In genomic region chr10:113788604-113789083, GRCh38 we compare ENCODE assay signal across 1 cellular context.
TF ChIP-seq lines count a peak whose summit lies in the region.

No MANE protein-coding gene starts in this region.

TF ChIP-seq in GM12878, 131 proteins besides CTCF, POLR2A, EP300 and RAD21 (continued from another document and continues in another):
- TF ChIP-seq, protein P1, sequence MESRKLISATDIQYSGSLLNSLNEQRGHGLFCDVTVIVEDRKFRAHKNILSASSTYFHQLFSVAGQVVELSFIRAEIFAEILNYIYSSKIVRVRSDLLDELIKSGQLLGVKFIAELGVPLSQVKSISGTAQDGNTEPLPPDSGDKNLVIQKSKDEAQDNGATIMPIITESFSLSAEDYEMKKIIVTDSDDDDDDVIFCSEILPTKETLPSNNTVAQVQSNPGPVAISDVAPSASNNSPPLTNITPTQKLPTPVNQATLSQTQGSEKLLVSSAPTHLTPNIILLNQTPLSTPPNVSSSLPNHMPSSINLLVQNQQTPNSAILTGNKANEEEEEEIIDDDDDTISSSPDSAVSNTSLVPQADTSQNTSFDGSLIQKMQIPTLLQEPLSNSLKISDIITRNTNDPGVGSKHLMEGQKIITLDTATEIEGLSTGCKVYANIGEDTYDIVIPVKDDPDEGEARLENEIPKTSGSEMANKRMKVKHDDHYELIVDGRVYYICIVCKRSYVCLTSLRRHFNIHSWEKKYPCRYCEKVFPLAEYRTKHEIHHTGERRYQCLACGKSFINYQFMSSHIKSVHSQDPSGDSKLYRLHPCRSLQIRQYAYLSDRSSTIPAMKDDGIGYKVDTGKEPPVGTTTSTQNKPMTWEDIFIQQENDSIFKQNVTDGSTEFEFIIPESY (IDR thresholded peaks at IDR 0.05), result no peak
- no peak for TF ChIP-seq SP1 (IDR thresholded peaks at IDR 0.05; ENCODE audit: low read depth, low read length)
- no peak for TF ChIP-seq USF1 (IDR thresholded peaks at IDR 0.05; ENCODE audit: borderline replicate concordance, extremely low read length, insufficient read depth, low read depth, low read length)
- TF ChIP-seq, protein P2, sequence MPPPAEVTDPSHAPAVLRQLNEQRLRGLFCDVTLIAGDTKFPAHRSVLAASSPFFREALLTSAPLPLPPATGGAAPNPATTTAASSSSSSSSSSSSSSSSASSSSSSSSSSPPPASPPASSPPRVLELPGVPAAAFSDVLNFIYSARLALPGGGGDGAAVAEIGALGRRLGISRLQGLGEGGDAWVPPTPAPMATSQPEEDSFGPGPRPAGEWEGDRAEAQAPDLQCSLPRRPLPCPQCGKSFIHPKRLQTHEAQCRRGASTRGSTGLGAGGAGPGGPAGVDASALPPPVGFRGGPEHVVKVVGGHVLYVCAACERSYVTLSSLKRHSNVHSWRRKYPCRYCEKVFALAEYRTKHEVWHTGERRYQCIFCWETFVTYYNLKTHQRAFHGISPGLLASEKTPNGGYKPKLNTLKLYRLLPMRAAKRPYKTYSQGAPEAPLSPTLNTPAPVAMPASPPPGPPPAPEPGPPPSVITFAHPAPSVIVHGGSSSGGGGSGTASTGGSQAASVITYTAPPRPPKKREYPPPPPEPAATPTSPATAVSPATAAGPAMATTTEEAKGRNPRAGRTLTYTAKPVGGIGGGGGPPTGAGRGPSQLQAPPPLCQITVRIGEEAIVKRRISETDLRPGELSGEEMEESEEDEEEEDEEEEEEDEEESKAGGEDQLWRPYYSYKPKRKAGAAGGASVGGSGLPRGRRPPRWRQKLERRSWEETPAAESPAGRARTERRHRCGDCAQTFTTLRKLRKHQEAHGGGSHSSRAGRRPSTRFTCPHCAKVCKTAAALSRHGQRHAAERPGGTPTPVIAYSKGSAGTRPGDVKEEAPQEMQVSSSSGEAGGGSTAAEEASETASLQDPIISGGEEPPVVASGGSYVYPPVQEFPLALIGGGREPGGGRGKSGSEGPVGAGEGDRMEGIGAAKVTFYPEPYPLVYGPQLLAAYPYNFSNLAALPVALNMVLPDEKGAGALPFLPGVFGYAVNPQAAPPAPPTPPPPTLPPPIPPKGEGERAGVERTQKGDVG (CRISPR knock-in tag; IDR thresholded peaks at IDR 0.05), result no peak
- no peak for TF ChIP-seq ZNF622 (IDR thresholded peaks at IDR 0.05)
- TF ChIP-seq, protein P3, sequence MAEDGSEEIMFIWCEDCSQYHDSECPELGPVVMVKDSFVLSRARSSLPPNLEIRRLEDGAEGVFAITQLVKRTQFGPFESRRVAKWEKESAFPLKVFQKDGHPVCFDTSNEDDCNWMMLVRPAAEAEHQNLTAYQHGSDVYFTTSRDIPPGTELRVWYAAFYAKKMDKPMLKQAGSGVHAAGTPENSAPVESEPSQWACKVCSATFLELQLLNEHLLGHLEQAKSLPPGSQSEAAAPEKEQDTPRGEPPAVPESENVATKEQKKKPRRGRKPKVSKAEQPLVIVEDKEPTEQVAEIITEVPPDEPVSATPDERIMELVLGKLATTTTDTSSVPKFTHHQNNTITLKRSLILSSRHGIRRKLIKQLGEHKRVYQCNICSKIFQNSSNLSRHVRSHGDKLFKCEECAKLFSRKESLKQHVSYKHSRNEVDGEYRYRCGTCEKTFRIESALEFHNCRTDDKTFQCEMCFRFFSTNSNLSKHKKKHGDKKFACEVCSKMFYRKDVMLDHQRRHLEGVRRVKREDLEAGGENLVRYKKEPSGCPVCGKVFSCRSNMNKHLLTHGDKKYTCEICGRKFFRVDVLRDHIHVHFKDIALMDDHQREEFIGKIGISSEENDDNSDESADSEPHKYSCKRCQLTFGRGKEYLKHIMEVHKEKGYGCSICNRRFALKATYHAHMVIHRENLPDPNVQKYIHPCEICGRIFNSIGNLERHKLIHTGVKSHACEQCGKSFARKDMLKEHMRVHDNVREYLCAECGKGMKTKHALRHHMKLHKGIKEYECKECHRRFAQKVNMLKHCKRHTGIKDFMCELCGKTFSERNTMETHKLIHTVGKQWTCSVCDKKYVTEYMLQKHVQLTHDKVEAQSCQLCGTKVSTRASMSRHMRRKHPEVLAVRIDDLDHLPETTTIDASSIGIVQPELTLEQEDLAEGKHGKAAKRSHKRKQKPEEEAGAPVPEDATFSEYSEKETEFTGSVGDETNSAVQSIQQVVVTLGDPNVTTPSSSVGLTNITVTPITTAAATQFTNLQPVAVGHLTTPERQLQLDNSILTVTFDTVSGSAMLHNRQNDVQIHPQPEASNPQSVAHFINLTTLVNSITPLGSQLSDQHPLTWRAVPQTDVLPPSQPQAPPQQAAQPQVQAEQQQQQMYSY (CRISPR knock-in tag; IDR thresholded peaks at IDR 0.05), result no peak
- TF ChIP-seq CBX5 (IDR thresholded peaks at IDR 0.05; ENCODE audit: low read depth), result 0 out of 2 replicates have a peak, but pooled peaks have one; percentile 24
- peak; percentile 99 for TF ChIP-seq RUNX3 (IDR thresholded peaks at IDR 0.05; ENCODE audit: low read length)
- TF ChIP-seq TCF3 (IDR thresholded peaks at IDR 0.05; ENCODE audit: borderline replicate concordance, insufficient read depth, low read depth, low read length), result 0 out of 2 replicates have a peak, but pooled peaks have one; percentile 68
- TF ChIP-seq PML (IDR thresholded peaks at IDR 0.05; ENCODE audit: low read length), result 0 out of 2 replicates have a peak, but pooled peaks have one; percentile 56
- 0 out of 4 replicates have a peak, but pooled peaks of 1 of the 2 experiments have one; percentile 7 for TF ChIP-seq SRF (IDR thresholded peaks at IDR 0.05; ENCODE audit: low read depth in 2 of 2, low read length in 2 of 2)
- peak; percentile 78 for TF ChIP-seq BMI1 (IDR thresholded peaks at IDR 0.05; ENCODE audit: borderline replicate concordance)
- TF ChIP-seq, protein P4, sequence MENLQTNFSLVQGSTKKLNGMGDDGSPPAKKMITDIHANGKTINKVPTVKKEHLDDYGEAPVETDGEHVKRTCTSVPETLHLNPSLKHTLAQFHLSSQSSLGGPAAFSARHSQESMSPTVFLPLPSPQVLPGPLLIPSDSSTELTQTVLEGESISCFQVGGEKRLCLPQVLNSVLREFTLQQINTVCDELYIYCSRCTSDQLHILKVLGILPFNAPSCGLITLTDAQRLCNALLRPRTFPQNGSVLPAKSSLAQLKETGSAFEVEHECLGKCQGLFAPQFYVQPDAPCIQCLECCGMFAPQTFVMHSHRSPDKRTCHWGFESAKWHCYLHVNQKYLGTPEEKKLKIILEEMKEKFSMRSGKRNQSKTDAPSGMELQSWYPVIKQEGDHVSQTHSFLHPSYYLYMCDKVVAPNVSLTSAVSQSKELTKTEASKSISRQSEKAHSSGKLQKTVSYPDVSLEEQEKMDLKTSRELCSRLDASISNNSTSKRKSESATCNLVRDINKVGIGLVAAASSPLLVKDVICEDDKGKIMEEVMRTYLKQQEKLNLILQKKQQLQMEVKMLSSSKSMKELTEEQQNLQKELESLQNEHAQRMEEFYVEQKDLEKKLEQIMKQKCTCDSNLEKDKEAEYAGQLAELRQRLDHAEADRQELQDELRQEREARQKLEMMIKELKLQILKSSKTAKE (IDR thresholded peaks at IDR 0.05; ENCODE audit: low read depth, poor library complexity, severe bottlenecking), result peak; percentile 77
- no peak for TF ChIP-seq TARDBP (IDR thresholded peaks at IDR 0.05; ENCODE audit: borderline replicate concordance)
- TF ChIP-seq RFX5 (IDR thresholded peaks at IDR 0.05; ENCODE audit: low read depth, low read length), result no peak
- peak; percentile 81; the same call in 1 of the 2 replicates for TF ChIP-seq TCF12 (IDR thresholded peaks at IDR 0.05; ENCODE audit: low read depth, low read length)
- TF ChIP-seq RELA (IDR thresholded peaks at IDR 0.05; ENCODE audit: borderline replicate concordance, partially characterized antibody), result peak; percentile 73
- no peak for TF ChIP-seq NFXL1 (IDR thresholded peaks at IDR 0.05; ENCODE audit: borderline replicate concordance)
- TF ChIP-seq SREBF2 (IDR thresholded peaks at IDR 0.05; ENCODE audit: low read length), result no peak
- peak; percentile 78 for TF ChIP-seq CBFB (IDR thresholded peaks at IDR 0.05; ENCODE audit: low read depth)
- TF ChIP-seq DPF2 (IDR thresholded peaks at IDR 0.05), result peak; percentile 98
- TF ChIP-seq HDAC6 (IDR thresholded peaks at IDR 0.05; ENCODE audit: unreplicated experiment), result no peak
- no peak for TF ChIP-seq ZBTB11 (CRISPR knock-in tag; IDR thresholded peaks at IDR 0.05)
- TF ChIP-seq, protein P5, sequence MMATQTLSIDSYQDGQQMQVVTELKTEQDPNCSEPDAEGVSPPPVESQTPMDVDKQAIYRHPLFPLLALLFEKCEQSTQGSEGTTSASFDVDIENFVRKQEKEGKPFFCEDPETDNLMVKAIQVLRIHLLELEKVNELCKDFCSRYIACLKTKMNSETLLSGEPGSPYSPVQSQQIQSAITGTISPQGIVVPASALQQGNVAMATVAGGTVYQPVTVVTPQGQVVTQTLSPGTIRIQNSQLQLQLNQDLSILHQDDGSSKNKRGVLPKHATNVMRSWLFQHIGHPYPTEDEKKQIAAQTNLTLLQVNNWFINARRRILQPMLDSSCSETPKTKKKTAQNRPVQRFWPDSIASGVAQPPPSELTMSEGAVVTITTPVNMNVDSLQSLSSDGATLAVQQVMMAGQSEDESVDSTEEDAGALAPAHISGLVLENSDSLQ (IDR thresholded peaks at IDR 0.05), result no peak
- TF ChIP-seq YY1 (IDR thresholded peaks at IDR 0.05; ENCODE audit: low read depth, low read length), result no peak
- TF ChIP-seq NR2F1 (conservative IDR thresholded peaks at IDR 0.05), result 0 out of 2 replicates have a peak, but pooled peaks have one; percentile 32
- TF ChIP-seq FOS (IDR thresholded peaks at IDR 0.05; ENCODE audit: borderline replicate concordance, extremely low read depth, insufficient read length), result no peak
- no peak for TF ChIP-seq TCF7 (IDR thresholded peaks at IDR 0.05; ENCODE audit: borderline replicate concordance)
- no peak for TF ChIP-seq SPI1 (IDR thresholded peaks at IDR 0.05; ENCODE audit: borderline replicate concordance, insufficient read depth, low read depth, low read length)
- TF ChIP-seq ZBED1 (IDR thresholded peaks at IDR 0.05; ENCODE audit: borderline replicate concordance), result no peak; the same call in 1 of the 2 replicates
- no peak for TF ChIP-seq SREBF1 (IDR thresholded peaks at IDR 0.05; ENCODE audit: low read length)
- TF ChIP-seq BHLHE40 (IDR thresholded peaks at IDR 0.05; ENCODE audit: borderline replicate concordance in 1 of 2, low read depth in 2 of 2, low read length in 1 of 2), result peak; percentile 13 to 17; a peak in 1 of 4 replicates
- TF ChIP-seq, protein P6, sequence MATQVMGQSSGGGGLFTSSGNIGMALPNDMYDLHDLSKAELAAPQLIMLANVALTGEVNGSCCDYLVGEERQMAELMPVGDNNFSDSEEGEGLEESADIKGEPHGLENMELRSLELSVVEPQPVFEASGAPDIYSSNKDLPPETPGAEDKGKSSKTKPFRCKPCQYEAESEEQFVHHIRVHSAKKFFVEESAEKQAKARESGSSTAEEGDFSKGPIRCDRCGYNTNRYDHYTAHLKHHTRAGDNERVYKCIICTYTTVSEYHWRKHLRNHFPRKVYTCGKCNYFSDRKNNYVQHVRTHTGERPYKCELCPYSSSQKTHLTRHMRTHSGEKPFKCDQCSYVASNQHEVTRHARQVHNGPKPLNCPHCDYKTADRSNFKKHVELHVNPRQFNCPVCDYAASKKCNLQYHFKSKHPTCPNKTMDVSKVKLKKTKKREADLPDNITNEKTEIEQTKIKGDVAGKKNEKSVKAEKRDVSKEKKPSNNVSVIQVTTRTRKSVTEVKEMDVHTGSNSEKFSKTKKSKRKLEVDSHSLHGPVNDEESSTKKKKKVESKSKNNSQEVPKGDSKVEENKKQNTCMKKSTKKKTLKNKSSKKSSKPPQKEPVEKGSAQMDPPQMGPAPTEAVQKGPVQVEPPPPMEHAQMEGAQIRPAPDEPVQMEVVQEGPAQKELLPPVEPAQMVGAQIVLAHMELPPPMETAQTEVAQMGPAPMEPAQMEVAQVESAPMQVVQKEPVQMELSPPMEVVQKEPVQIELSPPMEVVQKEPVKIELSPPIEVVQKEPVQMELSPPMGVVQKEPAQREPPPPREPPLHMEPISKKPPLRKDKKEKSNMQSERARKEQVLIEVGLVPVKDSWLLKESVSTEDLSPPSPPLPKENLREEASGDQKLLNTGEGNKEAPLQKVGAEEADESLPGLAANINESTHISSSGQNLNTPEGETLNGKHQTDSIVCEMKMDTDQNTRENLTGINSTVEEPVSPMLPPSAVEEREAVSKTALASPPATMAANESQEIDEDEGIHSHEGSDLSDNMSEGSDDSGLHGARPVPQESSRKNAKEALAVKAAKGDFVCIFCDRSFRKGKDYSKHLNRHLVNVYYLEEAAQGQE (IDR thresholded peaks at IDR 0.05; ENCODE audit: low read depth, low read length), result no peak
- peak; percentile 92 for TF ChIP-seq ATF2 (IDR thresholded peaks at IDR 0.05; ENCODE audit: low read length)
- TF ChIP-seq ESRRA (IDR thresholded peaks at IDR 0.05; ENCODE audit: low read length), result no peak
